1 cellular context compared by ENCODE assay signal in genomic region chr13:32632343-32632910, GRCh38.
TF ChIP-seq lines count a peak whose summit lies in the region.

No MANE protein-coding gene starts in this region.

TF ChIP-seq in HCT116, 20 proteins besides CTCF, POLR2A, EP300 and RAD21 (continued from another document):
- no peak for TF ChIP-seq ATF3 (IDR thresholded peaks at IDR 0.05)
- no peak for TF ChIP-seq CBX3 (IDR thresholded peaks at IDR 0.05; ENCODE audit: low read depth)
TF ChIP-seq in HCT116: peak in this region for 0.
